ENCODE assay signal across 1 cellular context in genomic region chr11:118618991-118619375, GRCh38.
TF ChIP-seq lines count a peak whose summit lies in the region.

No MANE protein-coding gene starts in this region.

TF ChIP-seq in HepG2, 621 proteins besides CTCF, POLR2A, EP300 and RAD21:
- TF ChIP-seq ZFX (CRISPR knock-in tag; IDR thresholded peaks at IDR 0.05; ENCODE audit: low read depth) (0 out of 2 replicates have a peak, but pooled peaks have one; percentile 15), ZNF772 (CRISPR knock-in tag; IDR thresholded peaks at IDR 0.05) (no peak)
